ENCODE assay signal across 8 cellular contexts in genomic region chr5:122156724-122157325, GRCh38. TPM values are rescaled to one million over a fixed set of nuclear protein-coding genes. Genes with fewer than 3 reads are reported as not detected.
DNase-seq lines count a peak whose midpoint lies in the region; ATAC-seq and TF ChIP-seq lines count a peak whose summit lies in the region.

No MANE protein-coding gene starts in this region.

- intact Hi-C loops in OCI-LY7 (cut with micrococcal nuclease; ENCODE audit: unreplicated experiment), result no loop called here

- H3K4me3 ChIP-seq in OCI-LY7 (ENCODE audit: low read depth, low read length, poor library complexity, severe bottlenecking), result no peak overlapping the region
- no peak overlapping the region for H3K4me3 ChIP-seq in fibroblast of pulmonary artery (replicated peaks; ENCODE audit: low read depth, low read length)

- no peaks in the 10 kb centered on the region for H3K36me3 ChIP-seq in OCI-LY7 (ENCODE audit: insufficient read depth, low read length)

- H3K4me1 ChIP-seq in OCI-LY7 (ENCODE audit: insufficient read depth, low read length, poor library complexity, severe bottlenecking), result no peaks in the 10 kb centered on the region

- H2AFZ ChIP-seq in OCI-LY7 (ENCODE audit: low read length), result no peak overlapping the region

- BruUV-seq in OCI-LY7 (replicated peaks; lab: Mats Ljungman, UMichigan), result no TSS peak

- no peak overlapping the region for H3K27ac ChIP-seq in 22Rv1
- no peak overlapping the region for H3K27ac ChIP-seq in OCI-LY7 (ENCODE audit: low read depth, low read length, poor library complexity, severe bottlenecking)

- H4K20me1 ChIP-seq in OCI-LY7 (ENCODE audit: insufficient read depth, low read length), result no peaks in the 10 kb centered on the region

- no peak for ATAC-seq in GM21526 (IDR thresholded peaks at IDR 0.05; ENCODE audit: low FRiP score, unreplicated experiment)

- POLR2A ChIA-PET in GM10248 (lab: Yijun Ruan, JAX), result no interaction called here
- POLR2A ChIA-PET in OCI-LY7 (lab: Charles Lee), result interaction anchor here (0.6 to 1.0 kb wide), 3 partner anchors 12 to 1033 kb away, joined by 3 read pairs; no protein-coding TSS in a partner anchor

- no peak for DNase-seq in GM10248 (ENCODE audit: extremely low spot score)
- DNase-seq in OCI-LY7 (ENCODE audit: low spot score), result peak; percentile 7
- peak; percentile 73 for DNase-seq in fibroblast of pulmonary artery (ENCODE audit: low read depth)
- DNase-seq in NK-92 treated with Interleukin-12 subunit alpha and Interleukin-12 subunit beta, amount 100 ng/mL, for 24 hours (lab: John Stamatoyannopoulos, UW), result no peak
- DNase-seq in activated T-cell treated with anti-CD3 and anti-CD28 coated beads for 4 hours, result no peak
- no peak for DNase-seq in COLO829 (ENCODE audit: low spot score)

- no peak overlapping the region for H3K4me2 ChIP-seq in OCI-LY7 (ENCODE audit: low read length)

- no peaks in the 10 kb centered on the region for H3K9me2 ChIP-seq in OCI-LY7 (ENCODE audit: insufficient read depth, low read length)

- peak; percentile 53 for TF ChIP-seq CTCF in 22Rv1 (IDR thresholded peaks at IDR 0.05)
- peak; percentile 8 for TF ChIP-seq CTCF in GM10248 (IDR thresholded peaks at IDR 0.05; ENCODE audit: control extremely low read depth, extremely low read depth, low read depth, missing control alignments)
- peak; percentile 65 for TF ChIP-seq CTCF in OCI-LY7 (conservative IDR thresholded peaks at IDR 0.05; ENCODE audit: low read length)
- TF ChIP-seq CTCF in fibroblast of pulmonary artery (IDR thresholded peaks at IDR 0.05; ENCODE audit: low read length, missing control alignments), result peak; percentile 59

- CTCF ChIA-PET in GM10248 (lab: Yijun Ruan, JAX), result interaction anchor here (0.6 to 1.6 kb wide), 9 partner anchors 10 to 1500 kb away, joined by 3 to 6 read pairs (median 3); no protein-coding TSS in a partner anchor
- CTCF ChIA-PET in OCI-LY7 (lab: Charles Lee; ENCODE audit: unreplicated experiment), result no interaction called here

- H3K79me2 ChIP-seq in OCI-LY7 (ENCODE audit: insufficient read depth, low read depth, low read length), result no peaks in the 10 kb centered on the region

- no peaks in the 10 kb centered on the region for H3K9me3 ChIP-seq in OCI-LY7 (ENCODE audit: low read length)

RNA-seq across cellular contexts. Expression of gene ZNF474, which starts 27.5 kb away (rescaled TPM):
- not detected in 2 replicates for total RNA-seq in OCI-LY7 (2014; rRNA removed; shearing (Covaris generic))
- total RNA-seq in OCI-LY7 (2022), result not detected in 2 replicates

Comparison
In these comparisons a context has a peak if more than half of its experiments do, and no peak if none do; other contexts are left out.
1. CTCF ChIP-seq: peak in every context shown above with its lines; median percentile 65 in OCI-LY7; 59 in fibroblast of pulmonary artery; 53 in 22Rv1; 8 in GM10248.
2. DNase-seq: peak in OCI-LY7 (single experiment) and fibroblast of pulmonary artery (single experiment); none in GM10248 (single experiment), NK-92 treated with Interleukin-12 subunit alpha and Interleukin-12 subunit beta, amount 100 ng/mL, for 24 hours (single experiment), activated T-cell treated with anti-CD3 and anti-CD28 coated beads for 4 hours (single experiment) and COLO829 (single experiment).